In the genomic region with DNA sequence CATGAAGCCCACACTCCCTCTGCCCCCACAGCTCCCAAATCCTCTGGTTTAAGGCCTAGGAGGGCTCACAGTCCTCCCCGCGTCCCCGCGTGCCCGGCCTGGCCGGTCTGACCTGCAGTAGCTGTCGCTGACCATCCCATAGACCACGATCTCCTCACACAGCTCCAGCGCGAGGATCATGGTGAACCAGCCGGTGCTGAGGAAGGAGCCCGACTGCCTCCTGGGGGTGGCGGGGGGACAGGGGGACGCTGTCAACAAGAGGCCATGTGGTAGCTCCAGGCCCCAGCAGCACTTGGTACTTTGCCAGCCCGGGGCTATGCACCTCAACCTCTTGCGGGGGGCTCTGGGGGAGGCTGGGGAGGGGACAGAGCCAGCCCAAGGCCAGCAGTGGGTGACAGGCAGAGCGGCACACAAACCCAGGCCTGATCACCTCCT, we compare ENCODE assay signal across 1 cellular context.
TF ChIP-seq lines count a peak whose summit lies in the region.

No MANE protein-coding gene starts in this region.

TF ChIP-seq in GM12878, 131 proteins besides CTCF, POLR2A, EP300 and RAD21:
- TF ChIP-seq YBX1 (IDR thresholded peaks at IDR 0.05), result no peak
- TF ChIP-seq NR2F1 (conservative IDR thresholded peaks at IDR 0.05), result no peak
- TF ChIP-seq, protein P1, sequence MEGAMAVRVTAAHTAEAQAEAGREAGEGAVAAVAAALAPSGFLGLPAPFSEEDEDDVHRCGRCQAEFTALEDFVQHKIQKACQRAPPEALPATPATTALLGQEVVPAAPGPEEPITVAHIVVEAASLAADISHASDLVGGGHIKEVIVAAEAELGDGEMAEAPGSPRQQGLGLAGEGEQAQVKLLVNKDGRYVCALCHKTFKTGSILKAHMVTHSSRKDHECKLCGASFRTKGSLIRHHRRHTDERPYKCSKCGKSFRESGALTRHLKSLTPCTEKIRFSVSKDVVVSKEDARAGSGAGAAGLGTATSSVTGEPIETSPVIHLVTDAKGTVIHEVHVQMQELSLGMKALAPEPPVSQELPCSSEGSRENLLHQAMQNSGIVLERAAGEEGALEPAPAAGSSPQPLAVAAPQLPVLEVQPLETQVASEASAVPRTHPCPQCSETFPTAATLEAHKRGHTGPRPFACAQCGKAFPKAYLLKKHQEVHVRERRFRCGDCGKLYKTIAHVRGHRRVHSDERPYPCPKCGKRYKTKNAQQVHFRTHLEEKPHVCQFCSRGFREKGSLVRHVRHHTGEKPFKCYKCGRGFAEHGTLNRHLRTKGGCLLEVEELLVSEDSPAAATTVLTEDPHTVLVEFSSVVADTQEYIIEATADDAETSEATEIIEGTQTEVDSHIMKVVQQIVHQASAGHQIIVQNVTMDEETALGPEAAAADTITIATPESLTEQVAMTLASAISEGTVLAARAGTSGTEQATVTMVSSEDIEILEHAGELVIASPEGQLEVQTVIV (IDR thresholded peaks at IDR 0.05; ENCODE audit: borderline replicate concordance, partially characterized antibody), result no peak
- no peak for TF ChIP-seq POU2F2 (IDR thresholded peaks at IDR 0.05; ENCODE audit: borderline replicate concordance, low read depth, low read length)
- no peak for TF ChIP-seq PAX8 (IDR thresholded peaks at IDR 0.05)
- no peak for TF ChIP-seq CREM (IDR thresholded peaks at IDR 0.05; ENCODE audit: low read depth)
- no peak for TF ChIP-seq CBX3 (IDR thresholded peaks at IDR 0.05; ENCODE audit: borderline replicate concordance, low read depth)
- TF ChIP-seq TCF7 (IDR thresholded peaks at IDR 0.05; ENCODE audit: borderline replicate concordance), result no peak
- TF ChIP-seq LARP7 (IDR thresholded peaks at IDR 0.05), result no peak
- TF ChIP-seq CBFB (IDR thresholded peaks at IDR 0.05; ENCODE audit: low read depth), result no peak
- TF ChIP-seq, protein P2, sequence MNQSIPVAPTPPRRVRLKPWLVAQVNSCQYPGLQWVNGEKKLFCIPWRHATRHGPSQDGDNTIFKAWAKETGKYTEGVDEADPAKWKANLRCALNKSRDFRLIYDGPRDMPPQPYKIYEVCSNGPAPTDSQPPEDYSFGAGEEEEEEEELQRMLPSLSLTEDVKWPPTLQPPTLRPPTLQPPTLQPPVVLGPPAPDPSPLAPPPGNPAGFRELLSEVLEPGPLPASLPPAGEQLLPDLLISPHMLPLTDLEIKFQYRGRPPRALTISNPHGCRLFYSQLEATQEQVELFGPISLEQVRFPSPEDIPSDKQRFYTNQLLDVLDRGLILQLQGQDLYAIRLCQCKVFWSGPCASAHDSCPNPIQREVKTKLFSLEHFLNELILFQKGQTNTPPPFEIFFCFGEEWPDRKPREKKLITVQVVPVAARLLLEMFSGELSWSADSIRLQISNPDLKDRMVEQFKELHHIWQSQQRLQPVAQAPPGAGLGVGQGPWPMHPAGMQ (IDR thresholded peaks at IDR 0.05; ENCODE audit: borderline replicate concordance), result no peak
- TF ChIP-seq RAD51 (IDR thresholded peaks at IDR 0.05), result no peak
TF ChIP-seq in GM12878: peak in this region for 0.
